35 cellular contexts compared by ENCODE assay signal in genomic region chr7:116298055-116298454, GRCh38.
"Had no signal": no experiment of that assay in that cellular context is flagged by ENCODE, and none has a peak within 500 bp of the region (broad histone marks: within the 10 kb centered on the region; RNA-seq: fewer than 3 reads in every experiment).

No MANE protein-coding gene starts in this region.

- H3K27me3 ChIP-seq: MG63 had no signal

- H3K9me3 ChIP-seq: MG63 had no signal

- H3K4me3 ChIP-seq: MG63 had no signal

- H3K36me3 ChIP-seq: MG63 had no signal

- DNase-seq: Karpas-422, Kasumi-1, MG63, MM.1S, MV-4-11, NCI-H1048, NCI-H1092, NCI-H1092 treated with DMSO at 0.1 percent for 48 hours, NCI-H1105, NCI-H1105 treated with DMSO at 0.1 percent for 48 hours, NCI-H1417, NCI-H1417 treated with DMSO at 0.1 percent for 48 hours, NCI-H1436, NCI-H1436 treated with DMSO at 0.1 percent for 48 hours, NCI-H146, NCI-H1694, NCI-H1694 treated with DMSO at 0.1 percent for 48 hours, NCI-H187, NCI-H187 treated with DMSO at 0.1 percent for 48 hours, NCI-H1930, NCI-H2029, NCI-H2029 treated with DMSO at 0.1 percent for 48 hours, NCI-H2081, NCI-H2081 treated with DMSO at 0.1 percent for 48 hours, NCI-H2107, NCI-H2171, NCI-H2171 treated with DMSO at 0.1 percent for 48 hours, NCI-H2227 treated with DMSO at 0.1 percent for 48 hours, NCI-H226, NCI-H345, NCI-H446, NCI-H446 treated with DMSO at 0.1 percent for 48 hours, NCI-H510A, NCI-H510A treated with DMSO at 0.1 percent for 48 hours, NCI-H524 had no signal
